ENCODE assay signal across 2 cellular contexts in the genomic region with DNA sequence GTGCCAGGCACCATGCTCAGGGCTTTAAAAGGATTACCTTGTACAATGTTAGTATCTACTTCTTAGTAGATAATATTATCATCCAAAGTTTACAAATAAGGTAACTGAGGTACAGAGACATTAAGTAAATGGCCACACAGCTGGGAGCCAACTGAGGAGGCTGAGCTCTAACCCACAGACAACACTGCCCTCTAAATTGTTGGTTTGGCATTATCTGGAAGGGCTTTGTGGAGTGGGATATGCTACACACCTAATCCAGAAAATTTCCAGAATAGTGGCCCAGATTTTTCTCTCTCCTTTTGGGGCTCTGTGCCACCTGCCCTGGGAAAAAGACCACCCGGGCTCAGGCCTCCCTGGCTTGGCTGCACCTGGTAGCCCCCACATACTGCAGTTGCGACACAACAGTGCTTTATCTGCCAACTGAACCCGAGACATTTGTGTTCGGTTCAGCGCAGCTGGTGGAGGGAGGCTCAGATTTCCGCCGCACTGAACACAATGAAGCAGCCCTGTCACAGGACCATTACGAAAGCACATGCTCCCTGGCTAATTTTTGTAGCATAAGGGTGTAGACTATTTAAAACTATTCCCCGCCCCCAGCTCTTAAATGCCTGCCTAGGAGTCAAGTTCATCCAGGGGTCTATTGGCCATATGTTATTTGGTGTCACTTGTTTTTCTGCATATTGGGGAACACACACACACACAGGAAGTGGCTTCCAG.
TF ChIP-seq lines count a peak whose summit lies in the region.

No MANE protein-coding gene starts in this region.

TF ChIP-seq in H1, 55 proteins besides CTCF, POLR2A, EP300 and RAD21:
- TF ChIP-seq CEBPB (IDR thresholded peaks at IDR 0.05; ENCODE audit: low read depth, low read length): 0 out of 2 replicates have a peak, but pooled peaks have one; percentile 19
- TF ChIP-seq NRF1 (IDR thresholded peaks at IDR 0.05; ENCODE audit: low read depth, low read length): no peak

TF ChIP-seq in WTC11, 78 proteins besides CTCF, POLR2A, EP300 and RAD21:
- TF ChIP-seq, protein P1, sequence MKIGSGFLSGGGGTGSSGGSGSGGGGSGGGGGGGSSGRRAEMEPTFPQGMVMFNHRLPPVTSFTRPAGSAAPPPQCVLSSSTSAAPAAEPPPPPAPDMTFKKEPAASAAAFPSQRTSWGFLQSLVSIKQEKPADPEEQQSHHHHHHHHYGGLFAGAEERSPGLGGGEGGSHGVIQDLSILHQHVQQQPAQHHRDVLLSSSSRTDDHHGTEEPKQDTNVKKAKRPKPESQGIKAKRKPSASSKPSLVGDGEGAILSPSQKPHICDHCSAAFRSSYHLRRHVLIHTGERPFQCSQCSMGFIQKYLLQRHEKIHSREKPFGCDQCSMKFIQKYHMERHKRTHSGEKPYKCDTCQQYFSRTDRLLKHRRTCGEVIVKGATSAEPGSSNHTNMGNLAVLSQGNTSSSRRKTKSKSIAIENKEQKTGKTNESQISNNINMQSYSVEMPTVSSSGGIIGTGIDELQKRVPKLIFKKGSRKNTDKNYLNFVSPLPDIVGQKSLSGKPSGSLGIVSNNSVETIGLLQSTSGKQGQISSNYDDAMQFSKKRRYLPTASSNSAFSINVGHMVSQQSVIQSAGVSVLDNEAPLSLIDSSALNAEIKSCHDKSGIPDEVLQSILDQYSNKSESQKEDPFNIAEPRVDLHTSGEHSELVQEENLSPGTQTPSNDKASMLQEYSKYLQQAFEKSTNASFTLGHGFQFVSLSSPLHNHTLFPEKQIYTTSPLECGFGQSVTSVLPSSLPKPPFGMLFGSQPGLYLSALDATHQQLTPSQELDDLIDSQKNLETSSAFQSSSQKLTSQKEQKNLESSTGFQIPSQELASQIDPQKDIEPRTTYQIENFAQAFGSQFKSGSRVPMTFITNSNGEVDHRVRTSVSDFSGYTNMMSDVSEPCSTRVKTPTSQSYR (CRISPR knock-in tag; IDR thresholded peaks at IDR 0.05): no peak
- TF ChIP-seq, protein P2, sequence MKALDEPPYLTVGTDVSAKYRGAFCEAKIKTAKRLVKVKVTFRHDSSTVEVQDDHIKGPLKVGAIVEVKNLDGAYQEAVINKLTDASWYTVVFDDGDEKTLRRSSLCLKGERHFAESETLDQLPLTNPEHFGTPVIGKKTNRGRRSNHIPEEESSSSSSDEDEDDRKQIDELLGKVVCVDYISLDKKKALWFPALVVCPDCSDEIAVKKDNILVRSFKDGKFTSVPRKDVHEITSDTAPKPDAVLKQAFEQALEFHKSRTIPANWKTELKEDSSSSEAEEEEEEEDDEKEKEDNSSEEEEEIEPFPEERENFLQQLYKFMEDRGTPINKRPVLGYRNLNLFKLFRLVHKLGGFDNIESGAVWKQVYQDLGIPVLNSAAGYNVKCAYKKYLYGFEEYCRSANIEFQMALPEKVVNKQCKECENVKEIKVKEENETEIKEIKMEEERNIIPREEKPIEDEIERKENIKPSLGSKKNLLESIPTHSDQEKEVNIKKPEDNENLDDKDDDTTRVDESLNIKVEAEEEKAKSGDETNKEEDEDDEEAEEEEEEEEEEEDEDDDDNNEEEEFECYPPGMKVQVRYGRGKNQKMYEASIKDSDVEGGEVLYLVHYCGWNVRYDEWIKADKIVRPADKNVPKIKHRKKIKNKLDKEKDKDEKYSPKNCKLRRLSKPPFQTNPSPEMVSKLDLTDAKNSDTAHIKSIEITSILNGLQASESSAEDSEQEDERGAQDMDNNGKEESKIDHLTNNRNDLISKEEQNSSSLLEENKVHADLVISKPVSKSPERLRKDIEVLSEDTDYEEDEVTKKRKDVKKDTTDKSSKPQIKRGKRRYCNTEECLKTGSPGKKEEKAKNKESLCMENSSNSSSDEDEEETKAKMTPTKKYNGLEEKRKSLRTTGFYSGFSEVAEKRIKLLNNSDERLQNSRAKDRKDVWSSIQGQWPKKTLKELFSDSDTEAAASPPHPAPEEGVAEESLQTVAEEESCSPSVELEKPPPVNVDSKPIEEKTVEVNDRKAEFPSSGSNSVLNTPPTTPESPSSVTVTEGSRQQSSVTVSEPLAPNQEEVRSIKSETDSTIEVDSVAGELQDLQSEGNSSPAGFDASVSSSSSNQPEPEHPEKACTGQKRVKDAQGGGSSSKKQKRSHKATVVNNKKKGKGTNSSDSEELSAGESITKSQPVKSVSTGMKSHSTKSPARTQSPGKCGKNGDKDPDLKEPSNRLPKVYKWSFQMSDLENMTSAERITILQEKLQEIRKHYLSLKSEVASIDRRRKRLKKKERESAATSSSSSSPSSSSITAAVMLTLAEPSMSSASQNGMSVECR (CRISPR knock-in tag; IDR thresholded peaks at IDR 0.05; ENCODE audit: borderline replicate concordance): no peak
TF ChIP-seq in WTC11: peak in this region for 0.
